1 cellular context compared by ENCODE assay signal in the genomic region with DNA sequence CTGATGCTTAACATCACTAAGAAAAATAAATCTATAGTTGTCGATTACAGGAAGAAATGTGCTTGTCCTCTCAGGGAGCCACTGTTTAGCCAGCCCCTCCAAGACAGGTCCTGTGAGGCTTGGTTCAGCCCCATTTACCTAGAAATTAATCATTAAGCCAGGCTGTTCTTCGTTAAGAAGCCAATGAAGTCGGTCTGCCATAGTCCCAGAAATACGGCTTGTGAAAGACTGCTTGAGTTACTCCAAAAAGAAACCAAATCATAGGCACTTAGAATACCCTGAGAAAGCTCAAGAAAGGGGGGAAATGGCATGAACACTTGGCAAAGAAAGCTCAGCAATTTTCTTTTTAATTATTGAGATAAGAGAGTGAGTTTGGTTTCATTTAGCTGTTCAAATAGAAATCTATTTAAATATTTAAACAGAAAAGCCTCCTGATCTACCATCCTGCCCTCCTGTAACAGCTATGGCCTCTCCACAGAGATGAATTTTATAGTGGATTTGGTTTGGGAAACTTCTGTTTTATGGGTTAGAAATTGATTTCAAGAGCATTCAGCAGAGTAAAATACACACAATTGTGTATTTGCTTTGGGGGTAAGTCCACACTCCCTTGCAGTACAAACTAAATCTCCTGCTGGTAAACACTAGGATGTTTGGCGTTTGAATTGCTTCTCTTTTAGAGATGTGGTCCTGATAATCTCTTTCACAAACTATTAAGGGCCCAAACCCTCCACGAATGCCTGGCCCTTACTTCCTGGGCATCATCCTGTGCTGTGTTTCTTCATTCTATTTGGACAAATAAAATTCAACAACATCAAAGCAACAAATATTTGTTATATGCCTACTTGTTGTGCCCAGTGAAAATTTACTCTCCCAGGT.
TF ChIP-seq lines count a peak whose summit lies in the region.

No MANE protein-coding gene starts in this region.

TF ChIP-seq in HepG2, 621 proteins besides CTCF, POLR2A, EP300 and RAD21 (continued from another document and continues in another):
- TF ChIP-seq, protein P1, sequence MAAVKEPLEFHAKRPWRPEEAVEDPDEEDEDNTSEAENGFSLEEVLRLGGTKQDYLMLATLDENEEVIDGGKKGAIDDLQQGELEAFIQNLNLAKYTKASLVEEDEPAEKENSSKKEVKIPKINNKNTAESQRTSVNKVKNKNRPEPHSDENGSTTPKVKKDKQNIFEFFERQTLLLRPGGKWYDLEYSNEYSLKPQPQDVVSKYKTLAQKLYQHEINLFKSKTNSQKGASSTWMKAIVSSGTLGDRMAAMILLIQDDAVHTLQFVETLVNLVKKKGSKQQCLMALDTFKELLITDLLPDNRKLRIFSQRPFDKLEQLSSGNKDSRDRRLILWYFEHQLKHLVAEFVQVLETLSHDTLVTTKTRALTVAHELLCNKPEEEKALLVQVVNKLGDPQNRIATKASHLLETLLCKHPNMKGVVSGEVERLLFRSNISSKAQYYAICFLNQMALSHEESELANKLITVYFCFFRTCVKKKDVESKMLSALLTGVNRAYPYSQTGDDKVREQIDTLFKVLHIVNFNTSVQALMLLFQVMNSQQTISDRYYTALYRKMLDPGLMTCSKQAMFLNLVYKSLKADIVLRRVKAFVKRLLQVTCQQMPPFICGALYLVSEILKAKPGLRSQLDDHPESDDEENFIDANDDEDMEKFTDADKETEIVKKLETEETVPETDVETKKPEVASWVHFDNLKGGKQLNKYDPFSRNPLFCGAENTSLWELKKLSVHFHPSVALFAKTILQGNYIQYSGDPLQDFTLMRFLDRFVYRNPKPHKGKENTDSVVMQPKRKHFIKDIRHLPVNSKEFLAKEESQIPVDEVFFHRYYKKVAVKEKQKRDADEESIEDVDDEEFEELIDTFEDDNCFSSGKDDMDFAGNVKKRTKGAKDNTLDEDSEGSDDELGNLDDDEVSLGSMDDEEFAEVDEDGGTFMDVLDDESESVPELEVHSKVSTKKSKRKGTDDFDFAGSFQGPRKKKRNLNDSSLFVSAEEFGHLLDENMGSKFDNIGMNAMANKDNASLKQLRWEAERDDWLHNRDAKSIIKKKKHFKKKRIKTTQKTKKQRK (IDR thresholded peaks at IDR 0.05; ENCODE audit: low read length): no peak
- TF ChIP-seq ZNF563 (CRISPR knock-in tag; IDR thresholded peaks at IDR 0.05): no peak
- 0 out of 2 replicates have a peak, but pooled peaks have one; percentile 6 for TF ChIP-seq CEBPG (CRISPR knock-in tag; IDR thresholded peaks at IDR 0.05)
- no peak for TF ChIP-seq RFX1 (IDR thresholded peaks at IDR 0.05)
- peak; percentile 39; the same call in 1 of the 2 replicates for TF ChIP-seq MXD4 (CRISPR knock-in tag; IDR thresholded peaks at IDR 0.05)
- 0 out of 2 replicates have a peak, but pooled peaks have one; percentile 48 for TF ChIP-seq ELF4 (CRISPR knock-in tag; IDR thresholded peaks at IDR 0.05; ENCODE audit: borderline replicate concordance)
- TF ChIP-seq GZF1 (CRISPR knock-in tag; IDR thresholded peaks at IDR 0.05): peak; percentile 99
- TF ChIP-seq, protein P2, sequence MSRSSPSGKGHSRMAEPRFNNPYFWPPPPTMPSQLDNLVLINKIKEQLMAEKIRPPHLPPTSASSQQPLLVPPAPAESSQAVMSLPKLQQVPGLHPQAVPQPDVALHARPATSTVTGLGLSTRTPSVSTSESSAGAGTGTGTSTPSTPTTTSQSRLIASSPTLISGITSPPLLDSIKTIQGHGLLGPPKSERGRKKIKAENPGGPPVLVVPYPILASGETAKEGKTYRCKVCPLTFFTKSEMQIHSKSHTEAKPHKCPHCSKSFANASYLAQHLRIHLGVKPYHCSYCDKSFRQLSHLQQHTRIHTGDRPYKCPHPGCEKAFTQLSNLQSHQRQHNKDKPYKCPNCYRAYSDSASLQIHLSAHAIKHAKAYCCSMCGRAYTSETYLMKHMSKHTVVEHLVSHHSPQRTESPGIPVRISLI (CRISPR knock-in tag; IDR thresholded peaks at IDR 0.05; ENCODE audit: borderline replicate concordance): 0 out of 2 replicates have a peak, but pooled peaks have one; percentile 13
- no peak for TF ChIP-seq NRL (CRISPR knock-in tag; IDR thresholded peaks at IDR 0.05; ENCODE audit: borderline replicate concordance)
- TF ChIP-seq ATF7 (IDR thresholded peaks at IDR 0.05): no peak
- TF ChIP-seq ATF7 (CRISPR knock-in tag; IDR thresholded peaks at IDR 0.05): no peak
- peak; percentile 45; the same call in 1 of the 2 replicates for TF ChIP-seq ARNTL (CRISPR knock-in tag; IDR thresholded peaks at IDR 0.05)
- TF ChIP-seq NKX3-1 (CRISPR knock-in tag; IDR thresholded peaks at IDR 0.05): peak; percentile 93
- TF ChIP-seq, protein P3, sequence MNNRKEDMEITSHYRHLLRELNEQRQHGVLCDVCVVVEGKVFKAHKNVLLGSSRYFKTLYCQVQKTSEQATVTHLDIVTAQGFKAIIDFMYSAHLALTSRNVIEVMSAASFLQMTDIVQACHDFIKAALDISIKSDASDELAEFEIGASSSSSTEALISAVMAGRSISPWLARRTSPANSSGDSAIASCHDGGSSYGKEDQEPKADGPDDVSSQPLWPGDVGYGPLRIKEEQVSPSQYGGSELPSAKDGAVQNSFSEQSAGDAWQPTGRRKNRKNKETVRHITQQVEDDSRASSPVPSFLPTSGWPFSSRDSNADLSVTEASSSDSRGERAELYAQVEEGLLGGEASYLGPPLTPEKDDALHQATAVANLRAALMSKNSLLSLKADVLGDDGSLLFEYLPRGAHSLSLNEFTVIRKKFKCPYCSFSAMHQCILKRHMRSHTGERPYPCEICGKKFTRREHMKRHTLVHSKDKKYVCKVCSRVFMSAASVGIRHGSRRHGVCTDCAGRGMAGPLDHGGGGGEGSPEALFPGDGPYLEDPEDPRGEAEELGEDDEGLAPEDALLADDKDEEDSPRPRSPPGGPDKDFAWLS (CRISPR knock-in tag; IDR thresholded peaks at IDR 0.05; ENCODE audit: borderline replicate concordance): no peak
- TF ChIP-seq ZSCAN29 (CRISPR knock-in tag; conservative IDR thresholded peaks at IDR 0.05): 0 out of 2 replicates have a peak, but pooled peaks have one; percentile 11
- TF ChIP-seq, protein P4, sequence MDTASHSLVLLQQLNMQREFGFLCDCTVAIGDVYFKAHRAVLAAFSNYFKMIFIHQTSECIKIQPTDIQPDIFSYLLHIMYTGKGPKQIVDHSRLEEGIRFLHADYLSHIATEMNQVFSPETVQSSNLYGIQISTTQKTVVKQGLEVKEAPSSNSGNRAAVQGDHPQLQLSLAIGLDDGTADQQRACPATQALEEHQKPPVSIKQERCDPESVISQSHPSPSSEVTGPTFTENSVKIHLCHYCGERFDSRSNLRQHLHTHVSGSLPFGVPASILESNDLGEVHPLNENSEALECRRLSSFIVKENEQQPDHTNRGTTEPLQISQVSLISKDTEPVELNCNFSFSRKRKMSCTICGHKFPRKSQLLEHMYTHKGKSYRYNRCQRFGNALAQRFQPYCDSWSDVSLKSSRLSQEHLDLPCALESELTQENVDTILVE (CRISPR knock-in tag; IDR thresholded peaks at IDR 0.05): 0 out of 2 replicates have a peak, but pooled peaks have one; percentile 11
- TF ChIP-seq, protein P5, sequence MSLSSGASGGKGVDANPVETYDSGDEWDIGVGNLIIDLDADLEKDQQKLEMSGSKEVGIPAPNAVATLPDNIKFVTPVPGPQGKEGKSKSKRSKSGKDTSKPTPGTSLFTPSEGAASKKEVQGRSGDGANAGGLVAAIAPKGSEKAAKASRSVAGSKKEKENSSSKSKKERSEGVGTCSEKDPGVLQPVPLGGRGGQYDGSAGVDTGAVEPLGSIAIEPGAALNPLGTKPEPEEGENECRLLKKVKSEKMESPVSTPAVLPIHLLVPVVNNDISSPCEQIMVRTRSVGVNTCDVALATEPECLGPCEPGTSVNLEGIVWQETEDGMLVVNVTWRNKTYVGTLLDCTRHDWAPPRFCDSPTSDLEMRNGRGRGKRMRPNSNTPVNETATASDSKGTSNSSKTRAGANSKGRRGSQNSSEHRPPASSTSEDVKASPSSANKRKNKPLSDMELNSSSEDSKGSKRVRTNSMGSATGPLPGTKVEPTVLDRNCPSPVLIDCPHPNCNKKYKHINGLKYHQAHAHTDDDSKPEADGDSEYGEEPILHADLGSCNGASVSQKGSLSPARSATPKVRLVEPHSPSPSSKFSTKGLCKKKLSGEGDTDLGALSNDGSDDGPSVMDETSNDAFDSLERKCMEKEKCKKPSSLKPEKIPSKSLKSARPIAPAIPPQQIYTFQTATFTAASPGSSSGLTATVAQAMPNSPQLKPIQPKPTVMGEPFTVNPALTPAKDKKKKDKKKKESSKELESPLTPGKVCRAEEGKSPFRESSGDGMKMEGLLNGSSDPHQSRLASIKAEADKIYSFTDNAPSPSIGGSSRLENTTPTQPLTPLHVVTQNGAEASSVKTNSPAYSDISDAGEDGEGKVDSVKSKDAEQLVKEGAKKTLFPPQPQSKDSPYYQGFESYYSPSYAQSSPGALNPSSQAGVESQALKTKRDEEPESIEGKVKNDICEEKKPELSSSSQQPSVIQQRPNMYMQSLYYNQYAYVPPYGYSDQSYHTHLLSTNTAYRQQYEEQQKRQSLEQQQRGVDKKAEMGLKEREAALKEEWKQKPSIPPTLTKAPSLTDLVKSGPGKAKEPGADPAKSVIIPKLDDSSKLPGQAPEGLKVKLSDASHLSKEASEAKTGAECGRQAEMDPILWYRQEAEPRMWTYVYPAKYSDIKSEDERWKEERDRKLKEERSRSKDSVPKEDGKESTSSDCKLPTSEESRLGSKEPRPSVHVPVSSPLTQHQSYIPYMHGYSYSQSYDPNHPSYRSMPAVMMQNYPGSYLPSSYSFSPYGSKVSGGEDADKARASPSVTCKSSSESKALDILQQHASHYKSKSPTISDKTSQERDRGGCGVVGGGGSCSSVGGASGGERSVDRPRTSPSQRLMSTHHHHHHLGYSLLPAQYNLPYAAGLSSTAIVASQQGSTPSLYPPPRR (CRISPR knock-in tag; IDR thresholded peaks at IDR 0.05; ENCODE audit: borderline replicate concordance): peak; percentile 98
- TF ChIP-seq SMAD9 (CRISPR knock-in tag; IDR thresholded peaks at IDR 0.05): 0 out of 2 replicates have a peak, but pooled peaks have one; percentile 60
- peak; percentile 21; the same call in 1 of the 2 replicates for TF ChIP-seq KMT2B (CRISPR knock-in tag; IDR thresholded peaks at IDR 0.05)
- peak; percentile 34; the same call in 1 of the 2 replicates for TF ChIP-seq ETV5 (CRISPR knock-in tag; IDR thresholded peaks at IDR 0.05; ENCODE audit: borderline replicate concordance)
- peak; percentile 49; the same call in 1 of the 2 replicates for TF ChIP-seq IRF2 (CRISPR knock-in tag; IDR thresholded peaks at IDR 0.05)
- TF ChIP-seq CENPX (CRISPR knock-in tag; IDR thresholded peaks at IDR 0.05): no peak
- TF ChIP-seq GFI1 (CRISPR knock-in tag; IDR thresholded peaks at IDR 0.05; ENCODE audit: borderline replicate concordance): peak; percentile 97
- 0 out of 2 replicates have a peak, but pooled peaks have one; percentile 80 for TF ChIP-seq ARID2 (CRISPR knock-in tag; IDR thresholded peaks at IDR 0.05; ENCODE audit: borderline replicate concordance)
- no peak for TF ChIP-seq ZFP62 (CRISPR knock-in tag; IDR thresholded peaks at IDR 0.05)
- TF ChIP-seq ZMAT3 (CRISPR knock-in tag; conservative IDR thresholded peaks at IDR 0.05): no peak
- TF ChIP-seq ZNF670 (CRISPR knock-in tag; IDR thresholded peaks at IDR 0.05; ENCODE audit: borderline replicate concordance): peak; percentile 93; the same call in 1 of the 2 replicates
- TF ChIP-seq, protein P6, sequence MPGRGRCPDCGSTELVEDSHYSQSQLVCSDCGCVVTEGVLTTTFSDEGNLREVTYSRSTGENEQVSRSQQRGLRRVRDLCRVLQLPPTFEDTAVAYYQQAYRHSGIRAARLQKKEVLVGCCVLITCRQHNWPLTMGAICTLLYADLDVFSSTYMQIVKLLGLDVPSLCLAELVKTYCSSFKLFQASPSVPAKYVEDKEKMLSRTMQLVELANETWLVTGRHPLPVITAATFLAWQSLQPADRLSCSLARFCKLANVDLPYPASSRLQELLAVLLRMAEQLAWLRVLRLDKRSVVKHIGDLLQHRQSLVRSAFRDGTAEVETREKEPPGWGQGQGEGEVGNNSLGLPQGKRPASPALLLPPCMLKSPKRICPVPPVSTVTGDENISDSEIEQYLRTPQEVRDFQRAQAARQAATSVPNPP (CRISPR knock-in tag; IDR thresholded peaks at IDR 0.05): 0 out of 2 replicates have a peak, but pooled peaks have one; percentile 43
- peak; percentile 9 for TF ChIP-seq TEAD3 (CRISPR knock-in tag; optimal IDR thresholded peaks at IDR 0.05; ENCODE audit: borderline replicate concordance)
- peak; percentile 23; the same call in 1 of the 2 replicates for TF ChIP-seq TARDBP (CRISPR knock-in tag; IDR thresholded peaks at IDR 0.05)
- TF ChIP-seq SALL1 (CRISPR knock-in tag; IDR thresholded peaks at IDR 0.05): peak; percentile 52; the same call in 1 of the 2 replicates
- TF ChIP-seq, protein P7, sequence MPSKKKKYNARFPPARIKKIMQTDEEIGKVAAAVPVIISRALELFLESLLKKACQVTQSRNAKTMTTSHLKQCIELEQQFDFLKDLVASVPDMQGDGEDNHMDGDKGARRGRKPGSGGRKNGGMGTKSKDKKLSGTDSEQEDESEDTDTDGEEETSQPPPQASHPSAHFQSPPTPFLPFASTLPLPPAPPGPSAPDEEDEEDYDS (CRISPR knock-in tag; IDR thresholded peaks at IDR 0.05): 0 out of 2 replicates have a peak, but pooled peaks have one; percentile 13
- TF ChIP-seq BHLHE40 (IDR thresholded peaks at IDR 0.05; ENCODE audit: low read length): no peak; the same call in 1 of the 2 replicates
- 0 out of 2 replicates have a peak, but pooled peaks have one; percentile 73 for TF ChIP-seq TOE1 (CRISPR knock-in tag; IDR thresholded peaks at IDR 0.05)
- TF ChIP-seq, protein P8, sequence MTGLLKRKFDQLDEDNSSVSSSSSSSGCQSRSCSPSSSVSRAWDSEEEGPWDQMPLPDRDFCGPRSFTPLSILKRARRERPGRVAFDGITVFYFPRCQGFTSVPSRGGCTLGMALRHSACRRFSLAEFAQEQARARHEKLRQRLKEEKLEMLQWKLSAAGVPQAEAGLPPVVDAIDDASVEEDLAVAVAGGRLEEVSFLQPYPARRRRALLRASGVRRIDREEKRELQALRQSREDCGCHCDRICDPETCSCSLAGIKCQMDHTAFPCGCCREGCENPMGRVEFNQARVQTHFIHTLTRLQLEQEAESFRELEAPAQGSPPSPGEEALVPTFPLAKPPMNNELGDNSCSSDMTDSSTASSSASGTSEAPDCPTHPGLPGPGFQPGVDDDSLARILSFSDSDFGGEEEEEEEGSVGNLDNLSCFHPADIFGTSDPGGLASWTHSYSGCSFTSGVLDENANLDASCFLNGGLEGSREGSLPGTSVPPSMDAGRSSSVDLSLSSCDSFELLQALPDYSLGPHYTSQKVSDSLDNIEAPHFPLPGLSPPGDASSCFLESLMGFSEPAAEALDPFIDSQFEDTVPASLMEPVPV (CRISPR knock-in tag; IDR thresholded peaks at IDR 0.05): 0 out of 2 replicates have a peak, but pooled peaks have one; percentile 20
- TF ChIP-seq, protein P9, sequence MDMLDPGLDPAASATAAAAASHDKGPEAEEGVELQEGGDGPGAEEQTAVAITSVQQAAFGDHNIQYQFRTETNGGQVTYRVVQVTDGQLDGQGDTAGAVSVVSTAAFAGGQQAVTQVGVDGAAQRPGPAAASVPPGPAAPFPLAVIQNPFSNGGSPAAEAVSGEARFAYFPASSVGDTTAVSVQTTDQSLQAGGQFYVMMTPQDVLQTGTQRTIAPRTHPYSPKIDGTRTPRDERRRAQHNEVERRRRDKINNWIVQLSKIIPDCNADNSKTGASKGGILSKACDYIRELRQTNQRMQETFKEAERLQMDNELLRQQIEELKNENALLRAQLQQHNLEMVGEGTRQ (IDR thresholded peaks at IDR 0.05; ENCODE audit: low read depth, low read length): no peak
- TF ChIP-seq, protein P9 (CRISPR knock-in tag; IDR thresholded peaks at IDR 0.05; ENCODE audit: borderline replicate concordance): 0 out of 2 replicates have a peak, but pooled peaks have one; percentile 8
- TF ChIP-seq RCOR2 (CRISPR knock-in tag; IDR thresholded peaks at IDR 0.05): peak; percentile 61
